In genomic region chr6:30719791-30720737, GRCh38 we compare ENCODE assay signal across 8 cellular contexts. TPM values are rescaled to one million over a fixed set of nuclear protein-coding genes. Genes with fewer than 3 reads are reported as not detected.
A peak's percentile ranks its signal among the peaks of the same experiment; 100 is the strongest.
DNase-seq lines count a peak whose midpoint lies in the region; ATAC-seq and TF ChIP-seq lines count a peak whose summit lies in the region.

Gene TUBB (plus strand): TSS chr6:30720352. CDS start chr6:30720507, 155 bp downstream.

- intact Hi-C loops in ascending aorta (cut with DNase I), result loop anchor here (5.0 to 10.0 kb wide), 2 partner anchors 157 to 235 kb away; partner anchors contain the start of gene HLA-E
- intact Hi-C loops in psoas muscle (cut with DNase I), result loop anchor here (2.0 to 10.0 kb wide), 4 partner anchors 33 to 175 kb away; partner anchors contain the start of genes ATAT1 (in 1 of the 2), MRPS18B (in 1 of the 2), PPP1R10 (in 1 of the 2) and PPP1R18 (in 1 of the 2)

- TF ChIP-seq CTCF in GM12875 (IDR thresholded peaks at IDR 0.05; ENCODE audit: borderline replicate concordance, insufficient read depth, low read depth, low read length) (no peak), ascending aorta (IDR thresholded peaks at IDR 0.05) (peak in 2 of 3 experiments; percentile 5 to 30), right atrium auricular region (IDR thresholded peaks at IDR 0.05) (no peak), psoas muscle (IDR thresholded peaks at IDR 0.05) (peak; percentile 12)

- peaks cover 0 to 50% of the 10 kb centered on the region in 2 donors for H3K4me1 ChIP-seq in ascending aorta
- H3K4me1 ChIP-seq in right atrium auricular region, result peaks cover 0 to 65% of the 10 kb centered on the region in 2 donors
- peaks cover 39% of the 10 kb centered on the region for H3K4me1 ChIP-seq in psoas muscle
- H3K4me1 ChIP-seq in urinary bladder (ENCODE audit: insufficient read depth), result no peaks in the 10 kb centered on the region

- DNase-seq in NCI-H2029 treated with DMSO at 0.1 percent for 48 hours (lab: John Stamatoyannopoulos, UW) (peak; percentile 92), T-helper 22 cell (ENCODE audit: low read depth) (peak; percentile 93), ascending aorta (ENCODE audit: low spot score in 2 of 2) (peak; percentile 94 to 99), right atrium auricular region (ENCODE audit: low spot score) (peak; percentile 98), psoas muscle (peak; percentile 97 to 98)

- H3K9me3 ChIP-seq in ascending aorta (no peaks in the 10 kb centered on the region), right atrium auricular region (no peaks in the 10 kb centered on the region), psoas muscle (no peaks in the 10 kb centered on the region)

- 0 to 1% (median 1%) methylated on average over 35 to 38 of the region's 38 CpGs for WGBS in psoas muscle, 3 donors
- WGBS in urinary bladder, result under 1% methylated on average over 38 of the region's 38 CpGs

- no peaks in the 10 kb centered on the region for H3K27me3 ChIP-seq in ascending aorta
- H3K27me3 ChIP-seq in right atrium auricular region, result no peaks in the 10 kb centered on the region
- no peaks in the 10 kb centered on the region for H3K27me3 ChIP-seq in psoas muscle (ENCODE audit: insufficient read depth in 3 of 3, low read length in 2 of 3)

- H3K4me3 ChIP-seq in GM12875 (ENCODE audit: low read depth, low read length) (peak within 1 kb of the TSS; percentile 68), ascending aorta (peak within 1 kb of the TSS; percentile 73 to 89), right atrium auricular region (peak within 1 kb of the TSS; percentile 82 to 85), psoas muscle (peak within 1 kb of the TSS; percentile 96), urinary bladder (ENCODE audit: low read depth, low read length) (peak within 1 kb of the TSS; percentile 95)

- H3K36me3 ChIP-seq in ascending aorta (peaks cover 22 to 28% of the 10 kb centered on the region in 2 donors), right atrium auricular region (peaks cover 29% of the 10 kb centered on the region), psoas muscle (ENCODE audit: insufficient read depth in 1 of 2, low read depth in 1 of 2) (peaks cover 4 to 33% of the 10 kb centered on the region in 2 donors), urinary bladder (ENCODE audit: insufficient read depth) (no peaks in the 10 kb centered on the region)

- H3K27ac ChIP-seq in ascending aorta, result peak within 1 kb of the TSS; percentile 87 to 96
- H3K27ac ChIP-seq in right atrium auricular region, result peak within 1 kb of the TSS; percentile 92 to 95
- H3K27ac ChIP-seq in psoas muscle, result peak within 1 kb of the TSS; percentile 98
- peak within 1 kb of the TSS; percentile 90 for H3K27ac ChIP-seq in urinary bladder (ENCODE audit: low read depth)

- peak; percentile 48 for ATAC-seq in HG02885 (IDR thresholded peaks at IDR 0.05; ENCODE audit: poor library complexity, unreplicated experiment)
- ATAC-seq in psoas muscle, result peak; percentile 75 to 78 (median 76)

RNA-seq across cellular contexts. Expression of gene TUBB, which starts in this region (rescaled TPM):
- total RNA-seq in ascending aorta (537 TPM), right atrium auricular region (100 to 1,000 TPM; 121 to 236 TPM), psoas muscle (100 to 1,000 TPM; 136 to 220 (median 201) TPM), urinary bladder (376 TPM)
- polyA plus RNA-seq in psoas muscle (100 to 1,000 TPM; 175 to 487 (median 187) TPM), urinary bladder (332 TPM)

Comparison
In these comparisons a context has a peak if more than half of its experiments do, and no peak if none do; other contexts are left out.
1. Peak in every context shown above with its lines: DNase-seq, ATAC-seq, H3K4me3 ChIP-seq and H3K27ac ChIP-seq.
2. CTCF ChIP-seq: peak in ascending aorta (2 of 3) and psoas muscle (single experiment); none in GM12875 (single experiment) and right atrium auricular region (0 of 2).